In genomic region chr14:53330441-53330840, GRCh38 we compare ENCODE assay signal across 19 cellular contexts.
"Had no signal": no experiment of that assay in that cellular context is flagged by ENCODE, and none has a peak within 500 bp of the region (broad histone marks: within the 10 kb centered on the region; RNA-seq: fewer than 3 reads in every experiment).

No MANE protein-coding gene starts in this region.

- DNase-seq: activated CD4-positive, alpha-beta T cell treated with anti-CD3 and anti-CD28 coated beads for 48 hours; activated CD8-positive, alpha-beta T cell treated with anti-CD3 and anti-CD28 coated beads for 36 hours; activated T-cell treated with anti-CD3 and anti-CD28 coated beads, Interleukin-2, amount 50 U/mL, for 72 hours; anterior cingulate cortex; dorsolateral prefrontal cortex; endodermal cell; glutamatergic neuron; hypothalamus; left ventricle myocardium inferior; nucleus accumbens; small intestine; stimulated activated CD4-positive, alpha-beta T cell treated with anti-CD3 and anti-CD28 coated beads, Interleukin-4, amount 100 ng/mL, for 24 hours; stimulated activated naive CD4-positive, alpha-beta T cell; T-helper 17 cell; tibial artery; uterus had no signal

- H3K36me3 ChIP-seq: breast epithelium, left ventricle myocardium inferior, right atrium auricular region, tibial artery, uterus had no signal

- H3K4me3 ChIP-seq: breast epithelium, dorsolateral prefrontal cortex, left ventricle myocardium inferior, right atrium auricular region, tibial artery, uterus had no signal

- H3K27me3 ChIP-seq: breast epithelium, dorsolateral prefrontal cortex, right atrium auricular region, tibial artery, uterus had no signal

- ATAC-seq: T-helper 17 cell, WTC11 had no signal

- H3K27ac ChIP-seq: breast epithelium, left ventricle myocardium inferior, right atrium auricular region, tibial artery, uterus had no signal

- H3K4me1 ChIP-seq: breast epithelium, left ventricle myocardium inferior, uterus had no signal

- H3K9me3 ChIP-seq: breast epithelium, left ventricle myocardium inferior, right atrium auricular region, tibial artery, uterus had no signal
